1 cellular context compared by ENCODE assay signal in genomic region chr2:108533832-108534576, GRCh38.
TF ChIP-seq lines count a peak whose summit lies in the region.

TSS of gene LIMS1 (plus strand) at chr2:108534470. CDS start at chr2:108534563, 93 bp downstream.

TF ChIP-seq in HepG2, 621 proteins besides CTCF, POLR2A, EP300 and RAD21 (continued from another document and continues in another):
- TF ChIP-seq ZNF501 (CRISPR knock-in tag; IDR thresholded peaks at IDR 0.05) (peak; percentile 98), SALL1 (CRISPR knock-in tag; IDR thresholded peaks at IDR 0.05) (peak; percentile 95), ZMYM4 (CRISPR knock-in tag; IDR thresholded peaks at IDR 0.05) (peak; percentile 82), ZBTB33 (CRISPR knock-in tag; IDR thresholded peaks at IDR 0.05) (peak; percentile 66), ZSCAN20 (CRISPR knock-in tag; IDR thresholded peaks at IDR 0.05; ENCODE audit: borderline replicate concordance) (no peak), ZNF317 (CRISPR knock-in tag; IDR thresholded peaks at IDR 0.05) (peak; percentile 88), KDM1A (CRISPR knock-in tag; IDR thresholded peaks at IDR 0.05) (no peak), BHLHE40 (IDR thresholded peaks at IDR 0.05; ENCODE audit: low read length) (no peak; the same call in 1 of the 2 replicates), ZNF329 (CRISPR knock-in tag; IDR thresholded peaks at IDR 0.05; ENCODE audit: low read depth) (no peak; the same call in 1 of the 2 replicates), LCORL (IDR thresholded peaks at IDR 0.05) (no peak), LCORL (CRISPR knock-in tag; IDR thresholded peaks at IDR 0.05) (peak; percentile 92), ZC3H13 (CRISPR knock-in tag; IDR thresholded peaks at IDR 0.05) (0 out of 2 replicates have a peak, but pooled peaks have one; percentile 61), ZNF136 (CRISPR knock-in tag; IDR thresholded peaks at IDR 0.05; ENCODE audit: low read depth) (0 out of 2 replicates have a peak, but pooled peaks have one; percentile 91), ZNF770 (CRISPR knock-in tag; IDR thresholded peaks at IDR 0.05) (peak; percentile 35; the same call in 1 of the 2 replicates), DRAP1 (CRISPR knock-in tag; IDR thresholded peaks at IDR 0.05) (peak; percentile 79), ZBTB46 (CRISPR knock-in tag; IDR thresholded peaks at IDR 0.05; ENCODE audit: borderline replicate concordance) (no peak), SUZ12 (IDR thresholded peaks at IDR 0.05; ENCODE audit: low read depth, low read length) (0 out of 2 replicates have a peak, but pooled peaks have one; percentile 2), ZBTB25 (CRISPR knock-in tag; IDR thresholded peaks at IDR 0.05) (no peak; the same call in none of the 2 replicates), SKIL (CRISPR knock-in tag; IDR thresholded peaks at IDR 0.05; ENCODE audit: borderline replicate concordance) (peak; percentile 40; the same call in 1 of the 2 replicates), TFE3 (CRISPR knock-in tag; IDR thresholded peaks at IDR 0.05) (peak; percentile 61; the same call in 1 of the 2 replicates), ZNF33B (CRISPR knock-in tag; IDR thresholded peaks at IDR 0.05) (peak; percentile 94; the same call in 1 of the 2 replicates), ZNF570 (CRISPR knock-in tag; IDR thresholded peaks at IDR 0.05; ENCODE audit: borderline replicate concordance) (no peak), MAFF (IDR thresholded peaks at IDR 0.05; ENCODE audit: low read depth, low read length) (no peak), ZFP62 (CRISPR knock-in tag; IDR thresholded peaks at IDR 0.05) (no peak), ZNF460 (CRISPR knock-in tag; IDR thresholded peaks at IDR 0.05; ENCODE audit: borderline replicate concordance) (peak; percentile 50; the same call in 1 of the 2 replicates), TCF7 (IDR thresholded peaks at IDR 0.05; ENCODE audit: low read depth) (no peak), ZNF672 (CRISPR knock-in tag; IDR thresholded peaks at IDR 0.05) (no peak), ZNF510 (CRISPR knock-in tag; IDR thresholded peaks at IDR 0.05; ENCODE audit: low read depth) (no peak), ZNF225 (CRISPR knock-in tag; IDR thresholded peaks at IDR 0.05) (peak; percentile 93), ZNF687 (CRISPR knock-in tag; IDR thresholded peaks at IDR 0.05) (peak; percentile 96), PITX1 (CRISPR knock-in tag; IDR thresholded peaks at IDR 0.05) (peak; percentile 80), SOX6 (IDR thresholded peaks at IDR 0.05) (no peak), SOX6 (CRISPR knock-in tag; IDR thresholded peaks at IDR 0.05) (peak; percentile 86), ZNF720 (CRISPR knock-in tag; IDR thresholded peaks at IDR 0.05) (no peak), ZNF788 (CRISPR knock-in tag; IDR thresholded peaks at IDR 0.05; ENCODE audit: borderline replicate concordance) (peak; percentile 88; the same call in 1 of the 2 replicates), PBX3 (CRISPR knock-in tag; IDR thresholded peaks at IDR 0.05; ENCODE audit: borderline replicate concordance) (no peak), CHD2 (IDR thresholded peaks at IDR 0.05; ENCODE audit: low read depth, low read length) (no peak), SP140L (CRISPR knock-in tag; IDR thresholded peaks at IDR 0.05; ENCODE audit: borderline replicate concordance) (peak; percentile 84; the same call in 1 of the 2 replicates), CSRNP1 (CRISPR knock-in tag; IDR thresholded peaks at IDR 0.05) (peak; percentile 98), ZFYVE20 (CRISPR knock-in tag; IDR thresholded peaks at IDR 0.05; ENCODE audit: borderline replicate concordance, low read depth) (no peak), ZBTB44 (CRISPR knock-in tag; IDR thresholded peaks at IDR 0.05) (0 out of 2 replicates have a peak, but pooled peaks have one; percentile 44)
